8 cellular contexts compared by ENCODE assay signal in the genomic region with DNA sequence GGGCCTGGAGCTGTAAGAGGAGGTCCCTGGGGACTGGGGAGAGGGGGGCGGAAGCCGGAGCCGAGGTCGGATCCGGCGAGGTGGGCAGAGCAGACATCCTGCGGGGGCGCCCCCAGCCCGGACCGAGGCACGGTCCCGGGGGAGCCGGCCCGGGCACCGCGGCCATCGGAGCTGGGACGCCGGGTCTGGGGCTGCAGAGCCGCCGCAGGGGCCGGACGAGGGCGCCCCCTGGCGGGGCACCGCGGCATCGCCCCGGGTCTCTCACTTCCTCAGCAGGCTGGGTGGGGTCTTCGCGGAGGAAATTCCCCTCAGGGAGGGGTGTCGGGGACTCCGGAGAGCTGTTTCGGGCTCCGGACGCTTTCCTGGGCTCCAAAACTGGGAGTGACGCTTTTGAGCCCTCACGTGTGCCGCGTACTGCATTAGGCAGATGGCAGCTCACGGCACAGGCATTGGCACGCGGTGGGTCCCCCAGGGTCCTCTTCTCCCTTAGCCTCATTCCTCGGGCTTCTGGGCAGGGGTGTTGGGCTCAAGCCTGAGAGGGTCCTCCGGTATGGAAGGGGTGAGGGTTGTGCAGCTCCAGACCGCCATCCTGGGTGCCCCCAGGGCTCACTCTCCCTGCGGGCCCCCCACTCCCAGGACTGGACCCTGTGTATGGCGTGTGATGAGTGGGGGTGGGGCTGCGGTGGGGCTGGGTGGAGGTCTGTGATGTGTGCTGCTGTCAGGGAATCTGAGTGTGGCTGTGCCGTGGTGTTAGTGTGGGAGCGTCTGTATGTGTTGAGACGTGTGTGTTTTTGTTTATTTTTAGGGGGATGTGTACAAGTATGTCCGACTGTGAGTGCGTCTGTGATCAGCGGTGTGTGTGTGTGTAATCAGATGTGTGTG. TPM values are rescaled to one million over a fixed set of nuclear protein-coding genes. Genes with fewer than 3 reads are reported as not detected.
DNase-seq lines count a peak whose midpoint lies in the region; ATAC-seq and TF ChIP-seq lines count a peak whose summit lies in the region.

No MANE protein-coding gene starts in this region.

- H3K4me1 ChIP-seq in hepatocyte (ENCODE audit: insufficient read depth) (peaks cover 11% of the 10 kb centered on the region), gastrocnemius medialis (peaks cover 6 to 21% of the 10 kb centered on the region in 2 donors)

- peak overlapping the region; percentile 45 for H3K4me3 ChIP-seq in hepatocyte
- peak overlapping the region; percentile 33 to 57 (median 48) for H3K4me3 ChIP-seq in gastrocnemius medialis

- peak overlapping the region; percentile 98 for H3K4me2 ChIP-seq in hepatocyte

- whole genome bisulfite sequencing in hepatocyte (ENCODE audit: low lambda C conversion rate, missing lambda C conversion rate): 16% methylated on average over 49 of the region's 55 CpGs

- H2AFZ ChIP-seq in hepatocyte: peak overlapping the region; percentile 68

- H3K9me2 ChIP-seq in hepatocyte (replicated peaks; ENCODE audit: insufficient read depth): no peaks in the 10 kb centered on the region

- ATAC-seq in gastrocnemius medialis: peak; percentile 49 to 70

- TF ChIP-seq CTCF in hepatocyte (IDR thresholded peaks at IDR 0.05; ENCODE audit: poor library complexity): peak; percentile 84
- TF ChIP-seq CTCF in gastrocnemius medialis (IDR thresholded peaks at IDR 0.05 in 4 of 5, conservative IDR thresholded peaks at IDR 0.05 in 1 of 5): peak; percentile 89 to 98 (median 96)

- peaks cover 4% of the 10 kb centered on the region for H3K36me3 Mint-ChIP-seq in activated naive CD8-positive, alpha-beta T cell

- H3K27ac Mint-ChIP-seq in activated naive CD8-positive, alpha-beta T cell: no peak overlapping the region

- H3K4me3 Mint-ChIP-seq in activated naive CD8-positive, alpha-beta T cell: peak overlapping the region; percentile 46

- in situ Hi-C loops in gastrocnemius medialis (cut with MboI; ENCODE audit: low sequenced_read_pairs in 4 of 4): loop anchor here in 3 of 4 donors (5.0 to 25.0 kb wide), 4 partner anchors 304 to 504 kb away; no protein-coding TSS in a partner anchor

- TF ChIP-seq POLR2A in gastrocnemius medialis (IDR thresholded peaks at IDR 0.05): no peak

- H4K20me1 ChIP-seq in hepatocyte (ENCODE audit: insufficient read depth, poor library complexity, severe bottlenecking): no peaks in the 10 kb centered on the region

- no peaks in the 10 kb centered on the region for H3K79me2 ChIP-seq in hepatocyte

- H3K27me3 Mint-ChIP-seq in activated naive CD8-positive, alpha-beta T cell: peaks cover 44% of the 10 kb centered on the region

- DNase-seq in NCI-H345 (lab: John Stamatoyannopoulos, UW): peak; percentile 53
- DNase-seq in NCI-H345 treated with DMSO at 0.1 percent for 48 hours (lab: John Stamatoyannopoulos, UW; ENCODE audit: unreplicated experiment): no peak
- DNase-seq in NCI-H82 (lab: John Stamatoyannopoulos, UW): peak; percentile 59
- peak; percentile 63 for DNase-seq in hepatocyte (ENCODE audit: low spot score)
- peak in 1 of 2 donors; percentile 21 for DNase-seq in gastrocnemius medialis
- no peak for DNase-seq in effector CD8-positive, alpha-beta T cell (lab: John Stamatoyannopoulos, UW)
- no peak for DNase-seq in DMS153 treated with DMSO at 0.1 percent for 48 hours (lab: John Stamatoyannopoulos, UW; ENCODE audit: unreplicated experiment)

- peaks cover 10% of the 10 kb centered on the region for H3K4me1 Mint-ChIP-seq in activated naive CD8-positive, alpha-beta T cell (ENCODE audit: low read depth)

- H3K9me3 ChIP-seq in hepatocyte (ENCODE audit: low read depth): no peaks in the 10 kb centered on the region
- H3K9me3 ChIP-seq in gastrocnemius medialis: no peaks in the 10 kb centered on the region

- peaks cover 85% of the 10 kb centered on the region for H3K27me3 ChIP-seq in hepatocyte
- H3K27me3 ChIP-seq in gastrocnemius medialis: peaks cover 13 to 54% (median 33%) of the 10 kb centered on the region in 3 donors

- H3K36me3 ChIP-seq in hepatocyte (replicated peaks; ENCODE audit: insufficient read depth, low read depth): no peaks in the 10 kb centered on the region
- no peaks in the 10 kb centered on the region for H3K36me3 ChIP-seq in gastrocnemius medialis

- H3K27ac ChIP-seq in hepatocyte: no peak overlapping the region
- no peak overlapping the region for H3K27ac ChIP-seq in gastrocnemius medialis

- intact Hi-C loops in gastrocnemius medialis (cut with DNase I; ENCODE audit: low total_unique reads): loop anchor here (1.0 to 10.0 kb wide), 2 partner anchors 497 to 636 kb away; no protein-coding TSS in a partner anchor

- no peaks in the 10 kb centered on the region for H3K9me3 Mint-ChIP-seq in activated naive CD8-positive, alpha-beta T cell (ENCODE audit: low read depth)

RNA-seq across cellular contexts. Expression of gene LHX2, which starts 29.6 kb away (rescaled TPM):
- total RNA-seq in hepatocyte (not detected in 2 replicates), gastrocnemius medialis (not detected)
- 0.19 TPM in 1 of 2 replicates, not detected in the other for polyA plus RNA-seq in hepatocyte

Comparison
In these comparisons a context has a peak if more than half of its experiments do, and no peak if none do; other contexts are left out.
1. DNase-seq: peak in NCI-H345 (single experiment), NCI-H82 (single experiment) and hepatocyte (single experiment); none in NCI-H345 treated with DMSO at 0.1 percent for 48 hours (single experiment), effector CD8-positive, alpha-beta T cell (single experiment) and DMS153 treated with DMSO at 0.1 percent for 48 hours (single experiment).